Comparison of ENCODE assay signal across 9 cellular contexts in the genomic region with DNA sequence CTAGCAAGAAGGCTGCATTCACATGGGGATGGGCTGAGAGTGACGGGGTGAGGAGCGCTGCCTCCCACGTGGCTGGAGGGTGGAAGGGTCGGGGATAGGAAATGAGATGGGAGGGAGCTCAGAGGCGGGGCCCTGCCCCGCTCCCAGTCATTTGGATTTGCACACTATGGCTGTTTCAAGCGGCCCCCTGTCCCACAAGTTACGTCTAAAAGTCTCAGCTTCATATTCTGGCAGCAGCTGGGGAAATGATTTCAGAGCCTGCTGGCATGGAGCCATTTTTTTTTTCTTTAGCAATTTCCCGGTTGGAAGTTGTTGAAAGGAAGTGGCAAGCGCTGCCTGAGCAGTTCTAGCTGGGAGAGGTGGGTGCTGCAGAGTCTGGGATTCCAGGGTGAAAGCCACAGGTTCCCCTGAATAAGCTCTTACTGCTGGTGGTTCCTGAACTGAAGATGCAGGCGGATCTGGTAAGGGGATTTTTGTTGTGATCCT.
A peak's percentile ranks its signal among the peaks of the same experiment; 100 is the strongest.
DNase-seq lines count a peak whose midpoint lies in the region; TF ChIP-seq lines count a peak whose summit lies in the region.
"Had no signal": no experiment of that assay in that cellular context is flagged by ENCODE, and none has a peak within 500 bp of the region (broad histone marks: within the 10 kb centered on the region; RNA-seq: fewer than 3 reads in every experiment).

No MANE protein-coding gene starts in this region.

- intact Hi-C loops in colonic mucosa (cut with DNase I), result loop anchor here (10.0 kb wide), 1 partner anchor 105 kb away; a partner anchor contains a TSS

- H3K4me3 ChIP-seq in LNCaP clone FGC (ENCODE audit: low read depth, low read length), result no peak overlapping the region
- H3K4me3 ChIP-seq in colonic mucosa, result no peak overlapping the region
- no peak overlapping the region for H3K4me3 ChIP-seq in BE2C (ENCODE audit: low read depth, low read length)

- H3K9ac ChIP-seq in colonic mucosa (ENCODE audit: low read depth in 2 of 2, low read length in 2 of 2), result peak overlapping the region in 1 of 2 donors; percentile 59

- H3K9me3 ChIP-seq in colonic mucosa (no peaks in the 10 kb centered on the region), BE2C (no peaks in the 10 kb centered on the region)

- H3K36me3 ChIP-seq in colonic mucosa, result no peaks in the 10 kb centered on the region
- H3K36me3 ChIP-seq in BE2C, result no peaks in the 10 kb centered on the region

- peak overlapping the region; percentile 64 for H3K27ac ChIP-seq in colonic mucosa
- H3K27ac ChIP-seq: epithelial cell of prostate had no signal

- TF ChIP-seq CTCF in LNCaP clone FGC (IDR thresholded peaks at IDR 0.05; ENCODE audit: control insufficient read depth, extremely low read depth, insufficient read depth), result no peak
- no peak for TF ChIP-seq CTCF in colonic mucosa (IDR thresholded peaks at IDR 0.05)
- no peak for TF ChIP-seq CTCF in BE2C (IDR thresholded peaks at IDR 0.05; ENCODE audit: low read depth, low read length)

- no peaks in the 10 kb centered on the region for H3K27me3 ChIP-seq in colonic mucosa
- no peaks in the 10 kb centered on the region for H3K27me3 ChIP-seq in BE2C

- H3K4me1 ChIP-seq in colonic mucosa (peaks cover 17% of the 10 kb centered on the region), BE2C (no peaks in the 10 kb centered on the region)

- DNase-seq in A172 (ENCODE audit: low spot score) (peak; percentile 73), LNCaP clone FGC (ENCODE audit: low read depth) (peak; percentile 40), colonic mucosa (peak; percentile 66), midbrain (lab: John Stamatoyannopoulos, UW) (peak; percentile 32), NCI-H748 treated with DMSO at 0.1 percent for 48 hours (lab: John Stamatoyannopoulos, UW) (no peak), BE2C (no peak), NCI-H526 (lab: John Stamatoyannopoulos, UW) (no peak)
- no peak for DNase-seq in activated effector memory CD4-positive, alpha-beta T cell treated with anti-CD3 and anti-CD28 coated beads, Interleukin-2, amount 50 U/mL, for 16 hours

Comparison
In these comparisons a context has a peak if more than half of its experiments do, and no peak if none do; other contexts are left out.
1. DNase-seq: peak in A172 (single experiment), LNCaP clone FGC (single experiment), colonic mucosa (single experiment) and midbrain (single experiment); none in NCI-H748 treated with DMSO at 0.1 percent for 48 hours (single experiment), BE2C (single experiment), NCI-H526 (0 of 2) and activated effector memory CD4-positive, alpha-beta T cell treated with anti-CD3 and anti-CD28 coated beads, Interleukin-2, amount 50 U/mL, for 16 hours (single experiment).